In the genomic region with DNA sequence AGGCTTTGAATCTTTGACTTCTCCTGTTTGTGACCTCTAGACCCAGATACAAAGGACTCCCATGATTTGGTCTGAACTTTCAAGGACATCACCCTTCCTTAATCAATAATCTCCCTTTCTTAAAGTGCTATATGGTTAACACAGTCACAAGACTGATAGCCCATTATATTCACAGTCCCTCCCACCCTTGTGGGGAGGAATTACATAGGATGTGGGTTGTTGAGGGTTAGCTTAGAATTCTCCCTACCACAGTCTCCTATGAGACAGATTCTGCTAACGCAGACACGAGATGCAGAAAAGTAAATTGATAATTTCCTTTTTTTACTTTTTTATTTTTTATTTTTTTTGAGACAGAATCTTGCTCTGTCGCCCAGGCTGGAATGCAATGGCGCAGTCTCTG, we compare ENCODE assay signal across 4 cellular contexts. TPM values are rescaled to one million over a fixed set of nuclear protein-coding genes. Genes with fewer than 3 reads are reported as not detected.
"Had no signal": no experiment of that assay in that cellular context is flagged by ENCODE, and none has a peak within 500 bp of the region (broad histone marks: within the 10 kb centered on the region; RNA-seq: fewer than 3 reads in every experiment).

No MANE protein-coding gene starts in this region.

RNA-seq across cellular contexts. Expression of gene CFC1B, which starts 33.2 kb away (rescaled TPM):
- total RNA-seq: LHCN-M2, M059J, MCF 10A, NCI-H460 had no signal

RNA-seq across cellular contexts. Expression of gene POTEI, which starts 45.0 kb away (rescaled TPM):
- total RNA-seq: LHCN-M2, M059J, MCF 10A, NCI-H460 had no signal

RNA-seq across cellular contexts. Expression of gene CFC1, which starts 45.2 kb away (rescaled TPM):
- total RNA-seq: LHCN-M2, M059J, MCF 10A, NCI-H460 had no signal

RNA-seq across cellular contexts. Expression of gene POTEJ, which starts 57.1 kb away (rescaled TPM):
- total RNA-seq: LHCN-M2, M059J, MCF 10A, NCI-H460 had no signal
